22 cellular contexts compared by ENCODE assay signal in genomic region chr2:12657560-12657959, GRCh38. TPM values are rescaled to one million over a fixed set of nuclear protein-coding genes. Genes with fewer than 3 reads are reported as not detected.
DNase-seq lines count a peak whose midpoint lies in the region; ATAC-seq, FAIRE-seq and TF ChIP-seq lines count a peak whose summit lies in the region.
"Had no signal": no experiment of that assay in that cellular context is flagged by ENCODE, and none has a peak within 500 bp of the region (broad histone marks: within the 10 kb centered on the region; RNA-seq: fewer than 3 reads in every experiment).

No MANE protein-coding gene starts in this region.

- 60 to 67% methylated on average over 6 of the region's 6 CpGs for WGBS in pancreas, 2 donors

- peak overlapping the region in 10 of 11 experiments; percentile 5 to 73 (median 63); a peak in 18 of 22 replicates for H3K4me2 ChIP-seq in BLaER1 treated with 17β-estradiol and CSF1 and Interleukin-3, amounts not matched to agents 10 nM and 100 nM
- H3K4me2 ChIP-seq: SK-N-SH had no signal

- TF ChIP-seq CTCF in pancreas (IDR thresholded peaks at IDR 0.05): no peak

- no peaks in the 10 kb centered on the region; a peak in 1 of 22 replicates for H3K9me3 ChIP-seq in BLaER1 treated with 17β-estradiol and CSF1 and Interleukin-3, amounts not matched to agents 10 nM and 100 nM (replicated peaks in 1 of 11)
- no peaks in the 10 kb centered on the region for H3K9me3 ChIP-seq in pancreas
- H3K9me3 ChIP-seq: Caco-2, MG63, SK-N-SH had no signal

- H3K27me3 Mint-ChIP-seq in activated CD4-positive, alpha-beta memory T cell treated with anti-CD3 and anti-CD28 coated beads for 36 hours: no peaks in the 10 kb centered on the region
- H3K27me3 Mint-ChIP-seq in activated CD4-positive, alpha-beta memory T cell treated with anti-CD3 and anti-CD28 coated beads, Interleukin-2, amount 10 ng/mL, durations not matched to agents 7 days and 5 days: no peaks in the 10 kb centered on the region
- H3K27me3 Mint-ChIP-seq in activated T-helper 17 cell treated with anti-CD3 and anti-CD28 coated beads, Interleukin-2, amount 50 U/mL, for 72 hours: no peaks in the 10 kb centered on the region

- no peaks in the 10 kb centered on the region for H3K36me3 Mint-ChIP-seq in activated CD4-positive, alpha-beta memory T cell treated with anti-CD3 and anti-CD28 coated beads for 36 hours
- H3K36me3 Mint-ChIP-seq in activated CD4-positive, alpha-beta memory T cell treated with anti-CD3 and anti-CD28 coated beads, Interleukin-2, amount 10 ng/mL, durations not matched to agents 7 days and 5 days (ENCODE audit: low read depth): no peaks in the 10 kb centered on the region
- no peaks in the 10 kb centered on the region for H3K36me3 Mint-ChIP-seq in activated T-helper 17 cell treated with anti-CD3 and anti-CD28 coated beads, Interleukin-2, amount 50 U/mL, for 72 hours (ENCODE audit: low read depth)
- H3K36me3 Mint-ChIP-seq: CD8-positive, alpha-beta T cell had no signal

- H4K20me1 ChIP-seq in BLaER1 treated with 17β-estradiol and CSF1 and Interleukin-3, amounts not matched to agents 10 nM and 100 nM: no peaks in the 10 kb centered on the region

- H3K9ac ChIP-seq in BLaER1 treated with 17β-estradiol and CSF1 and Interleukin-3, amounts not matched to agents 10 nM and 100 nM: no peak overlapping the region
- H3K9ac ChIP-seq: GM23248, SK-N-SH had no signal

- peaks cover 0 to 20% (median 13%) of the 10 kb centered on the region in 10 experiments; a peak in 17 of 20 replicates for H3K4me1 ChIP-seq in BLaER1 treated with 17β-estradiol and CSF1 and Interleukin-3, amounts not matched to agents 10 nM and 100 nM
- H3K4me1 ChIP-seq in pancreas: peaks cover 0 to 18% (median 5%) of the 10 kb centered on the region in 3 donors

- peaks cover 15% of the 10 kb centered on the region for H3K4me1 Mint-ChIP-seq in activated CD4-positive, alpha-beta memory T cell treated with anti-CD3 and anti-CD28 coated beads for 36 hours (ENCODE audit: low read depth)
- peaks cover 7% of the 10 kb centered on the region for H3K4me1 Mint-ChIP-seq in activated CD4-positive, alpha-beta memory T cell treated with anti-CD3 and anti-CD28 coated beads, Interleukin-2, amount 10 ng/mL, durations not matched to agents 7 days and 5 days
- H3K4me1 Mint-ChIP-seq in activated T-helper 17 cell treated with anti-CD3 and anti-CD28 coated beads, Interleukin-2, amount 50 U/mL, for 72 hours: peaks cover 11% of the 10 kb centered on the region
- H3K4me1 Mint-ChIP-seq: H9 had no signal

- FAIRE-seq in pancreas (lab: Jason Lieb, UNC): no peak
- FAIRE-seq: G401.6 had no signal

- DNase-seq in activated CD4-positive, alpha-beta memory T cell treated with anti-CD3 and anti-CD28 coated beads for 36 hours: no peak
- no peak for DNase-seq in activated CD4-positive, alpha-beta memory T cell treated with anti-CD3 and anti-CD28 coated beads, Interleukin-2, amount 10 ng/mL, durations not matched to agents 7 days and 5 days
- DNase-seq in pancreas: peak in 3 of 6 donors; percentile 20 to 82 (median 55)
- DNase-seq in amygdala (lab: John Stamatoyannopoulos, UW): no peak
- DNase-seq: C1 segment of cervical spinal cord; Caco-2; GM23248; H9; KBM-7; MG63; NCI-H2029; NCI-H446; NCI-H524 treated with DMSO at 0.1 percent for 48 hours; NCI-H774; NK-92 treated with Interleukin-12 subunit alpha and Interleukin-12 subunit beta, amount 100 ng/mL, for 24 hours; PC-3; SK-N-SH had no signal

- H3K9me3 Mint-ChIP-seq in activated CD4-positive, alpha-beta memory T cell treated with anti-CD3 and anti-CD28 coated beads for 36 hours: no peaks in the 10 kb centered on the region
- peaks cover 2% of the 10 kb centered on the region for H3K9me3 Mint-ChIP-seq in activated CD4-positive, alpha-beta memory T cell treated with anti-CD3 and anti-CD28 coated beads, Interleukin-2, amount 10 ng/mL, durations not matched to agents 7 days and 5 days
- H3K9me3 Mint-ChIP-seq in activated T-helper 17 cell treated with anti-CD3 and anti-CD28 coated beads, Interleukin-2, amount 50 U/mL, for 72 hours: no peaks in the 10 kb centered on the region
- H3K9me3 Mint-ChIP-seq: CD8-positive, alpha-beta T cell had no signal

- H3K4me3 ChIP-seq in BLaER1 treated with 17β-estradiol and CSF1 and Interleukin-3, amounts not matched to agents 10 nM and 100 nM: no peak overlapping the region
- no peak overlapping the region for H3K4me3 ChIP-seq in pancreas
- H3K4me3 ChIP-seq: GM23248, MG63 had no signal

- intact Hi-C loops in activated CD4-positive, alpha-beta memory T cell treated with anti-CD3 and anti-CD28 coated beads for 36 hours (cut with micrococcal nuclease): loop anchor here (5.0 kb wide), 1 partner anchor 45 kb away; no protein-coding TSS in a partner anchor
- intact Hi-C loops in pancreas (cut with DNase I): no loop called here

- peak overlapping the region; percentile 43 for H3K27ac Mint-ChIP-seq in activated CD4-positive, alpha-beta memory T cell treated with anti-CD3 and anti-CD28 coated beads for 36 hours
- no peak overlapping the region for H3K27ac Mint-ChIP-seq in activated CD4-positive, alpha-beta memory T cell treated with anti-CD3 and anti-CD28 coated beads, Interleukin-2, amount 10 ng/mL, durations not matched to agents 7 days and 5 days
- peak overlapping the region; percentile 71 for H3K27ac Mint-ChIP-seq in activated T-helper 17 cell treated with anti-CD3 and anti-CD28 coated beads, Interleukin-2, amount 50 U/mL, for 72 hours
- H3K27ac Mint-ChIP-seq: CD8-positive, alpha-beta T cell; H9 had no signal

- no peak for ATAC-seq in activated T-helper 17 cell treated with anti-CD3 and anti-CD28 coated beads, Interleukin-2, amount 50 U/mL, for 72 hours (replicated peaks)
- ATAC-seq in pancreas: peak; percentile 46 to 76 (median 71)
- ATAC-seq in HG02571 (IDR thresholded peaks at IDR 0.05; ENCODE audit: unreplicated experiment): no peak
- ATAC-seq: CD8-positive, alpha-beta T cell; PC-3 had no signal

- no peak overlapping the region for H3K4me3 Mint-ChIP-seq in activated CD4-positive, alpha-beta memory T cell treated with anti-CD3 and anti-CD28 coated beads for 36 hours
- no peak overlapping the region for H3K4me3 Mint-ChIP-seq in activated CD4-positive, alpha-beta memory T cell treated with anti-CD3 and anti-CD28 coated beads, Interleukin-2, amount 10 ng/mL, durations not matched to agents 7 days and 5 days
- H3K4me3 Mint-ChIP-seq in activated T-helper 17 cell treated with anti-CD3 and anti-CD28 coated beads, Interleukin-2, amount 50 U/mL, for 72 hours: peak overlapping the region; percentile 26
- H3K4me3 Mint-ChIP-seq: CD8-positive, alpha-beta T cell; H9 had no signal

- no peaks in the 10 kb centered on the region for H3K36me3 ChIP-seq in BLaER1 treated with 17β-estradiol and CSF1 and Interleukin-3, amounts not matched to agents 10 nM and 100 nM
- no peaks in the 10 kb centered on the region for H3K36me3 ChIP-seq in pancreas
- H3K36me3 ChIP-seq: MG63 had no signal

- CTCF ChIA-PET in activated CD4-positive, alpha-beta memory T cell treated with anti-CD3 and anti-CD28 coated beads for 36 hours (lab: Charles Lee): interaction anchor here (0.9 to 2.0 kb wide), 2 partner anchors 59 to 101 kb away, joined by 3 to 7 read pairs; partner anchors contain the start of gene TRIB2
- CTCF ChIA-PET in activated CD4-positive, alpha-beta memory T cell treated with anti-CD3 and anti-CD28 coated beads, Interleukin-2, amount 10 ng/mL, durations not matched to agents 7 days and 5 days (lab: Charles Lee): no interaction called here

- H3K27ac ChIP-seq in BLaER1 treated with 17β-estradiol and CSF1 and Interleukin-3, amounts not matched to agents 10 nM and 100 nM: peak overlapping the region in 1 of 11 experiments; percentile 13; a peak in 3 of 22 replicates
- peak overlapping the region in 2 of 4 donors; percentile 61 to 71 for H3K27ac ChIP-seq in pancreas
- H3K27ac ChIP-seq: GM23248 had no signal

- H3K27me3 ChIP-seq in BLaER1 treated with 17β-estradiol and CSF1 and Interleukin-3, amounts not matched to agents 10 nM and 100 nM: no peaks in the 10 kb centered on the region
- no peaks in the 10 kb centered on the region for H3K27me3 ChIP-seq in pancreas
- H3K27me3 ChIP-seq: MG63 had no signal

- POLR2A ChIA-PET in activated CD4-positive, alpha-beta memory T cell treated with anti-CD3 and anti-CD28 coated beads for 36 hours (lab: Charles Lee): no interaction called here
- POLR2A ChIA-PET in activated CD4-positive, alpha-beta memory T cell treated with anti-CD3 and anti-CD28 coated beads, Interleukin-2, amount 10 ng/mL, durations not matched to agents 7 days and 5 days (lab: Charles Lee): no interaction called here

RNA-seq across cellular contexts. Expression of gene TRIB2, which starts 59.2 kb away (rescaled TPM):
- 1 to 10 TPM; 4.9 to 5.3 TPM for total RNA-seq in activated CD4-positive, alpha-beta memory T cell treated with anti-CD3 and anti-CD28 coated beads for 36 hours
- total RNA-seq in activated CD4-positive, alpha-beta memory T cell treated with anti-CD3 and anti-CD28 coated beads, Interleukin-2, amount 10 ng/mL, durations not matched to agents 7 days and 5 days: 10 to 100 TPM; 62.8 to 68.3 TPM
- total RNA-seq in activated T-helper 17 cell treated with anti-CD3 and anti-CD28 coated beads, Interleukin-2, amount 50 U/mL, for 72 hours: 10 to 100 TPM; 17.3 to 17.4 TPM
- 10 to 100 TPM in 3 of 6 donors, 1 to 10 TPM in 3; 4.0 to 66.9 (median 8.9) TPM for total RNA-seq in pancreas
- 10 to 100 TPM; 20.8 to 21.2 TPM for polyA plus RNA-seq in pancreas

Comparison
In these comparisons a context has a peak if more than half of its experiments do, and no peak if none do; other contexts are left out.
1. ATAC-seq: peak in pancreas (4 of 4); none in activated T-helper 17 cell treated with anti-CD3 and anti-CD28 coated beads, Interleukin-2, amount 50 U/mL, for 72 hours (single experiment) and HG02571 (single experiment).